Comparison of ENCODE assay signal across 18 cellular contexts in the genomic region with DNA sequence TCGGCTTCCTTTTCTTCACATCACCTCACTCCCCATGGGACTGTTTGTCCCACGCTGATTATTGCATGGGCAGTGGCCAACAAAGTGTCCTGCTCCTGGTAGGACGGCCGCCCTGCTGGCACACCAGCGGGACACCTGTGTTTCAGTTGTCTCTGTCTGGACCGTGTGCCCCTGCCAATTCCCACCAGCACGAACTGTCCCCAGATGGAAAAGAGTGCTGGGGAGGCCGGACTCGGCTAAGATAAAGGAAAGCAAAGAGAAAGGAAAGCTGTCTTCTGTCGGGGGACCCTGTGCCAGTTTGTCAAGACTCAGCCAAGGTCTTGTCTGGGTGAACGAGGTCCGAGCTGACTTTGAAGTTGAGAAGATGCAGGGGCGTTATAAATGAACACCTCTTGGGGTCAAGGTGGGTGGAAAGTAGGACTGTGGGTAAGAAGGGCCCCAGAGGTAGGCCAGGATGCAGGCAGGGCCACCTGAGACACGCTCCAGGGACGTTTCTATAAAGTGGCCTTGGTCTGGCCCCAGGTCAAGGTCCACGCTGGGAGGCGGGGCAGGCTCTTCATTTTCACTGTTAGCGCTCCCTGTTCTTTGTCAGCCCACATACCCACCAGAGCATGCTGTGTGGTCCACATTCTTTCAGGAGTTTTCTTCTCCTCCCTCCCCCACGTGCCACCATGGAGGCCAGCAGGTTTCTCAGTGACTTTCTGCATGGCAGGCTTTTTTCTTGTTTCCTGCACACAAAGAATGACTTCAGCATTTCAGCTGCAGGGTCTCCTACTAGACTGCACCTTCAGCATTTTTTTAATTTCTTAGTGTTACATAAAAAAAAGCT. TPM values are rescaled to one million over a fixed set of nuclear protein-coding genes. Genes with fewer than 3 reads are reported as not detected.
DNase-seq lines count a peak whose midpoint lies in the region; ATAC-seq, FAIRE-seq and TF ChIP-seq lines count a peak whose summit lies in the region.
"Had no signal": no experiment of that assay in that cellular context is flagged by ENCODE, and none has a peak within 500 bp of the region (broad histone marks: within the 10 kb centered on the region; RNA-seq: fewer than 3 reads in every experiment).

No MANE protein-coding gene starts in this region.

- H3K4me2 ChIP-seq in neural progenitor cell (no peak overlapping the region), osteoblast (ENCODE audit: insufficient read depth, low read length) (no peak overlapping the region)

- TF ChIP-seq CTCF in C4-2B (conservative IDR thresholded peaks at IDR 0.05) (no peak), WTC11 (IDR thresholded peaks at IDR 0.05) (no peak), neural progenitor cell (IDR thresholded peaks at IDR 0.05) (no peak), kidney (IDR thresholded peaks at IDR 0.05; ENCODE audit: borderline replicate concordance, extremely low read depth, insufficient read depth) (no peak), osteoblast (IDR thresholded peaks at IDR 0.05; ENCODE audit: extremely low read depth, low read depth, low read length) (no peak)

- H3F3A ChIP-seq in neural progenitor cell (ENCODE audit: low read depth), result no peaks in the 10 kb centered on the region

- H2AFZ ChIP-seq in neural progenitor cell (replicated peaks) (no peak overlapping the region), osteoblast (ENCODE audit: low read length) (no peak overlapping the region)

- H3K9ac ChIP-seq in neural progenitor cell (no peak overlapping the region), kidney (ENCODE audit: low read length in 2 of 2) (no peak overlapping the region)

- H3K9me3 ChIP-seq in right cardiac atrium (ENCODE audit: control insufficient read depth, low read length) (no peaks in the 10 kb centered on the region), neural progenitor cell (ENCODE audit: low read depth) (no peaks in the 10 kb centered on the region), kidney (ENCODE audit: control insufficient read depth in 1 of 2, low read length in 2 of 2) (no peaks in the 10 kb centered on the region), osteoblast (ENCODE audit: low read depth, low read length) (no peaks in the 10 kb centered on the region)
- H3K9me3 ChIP-seq: HAP-1 had no signal

- DNase-seq in WTC11 (ENCODE audit: low spot score), result no peak
- DNase-seq in right cardiac atrium, result peak in 2 of 3 donors; percentile 70 to 71
- DNase-seq in neural progenitor cell (ENCODE audit: low spot score), result peak; percentile 57
- no peak for DNase-seq in kidney
- no peak for DNase-seq in osteoblast (ENCODE audit: insufficient read length, low spot score, missing footprints)
- no peak for DNase-seq in NCI-H1417 (lab: John Stamatoyannopoulos, UW)
- DNase-seq: activated B cell treated with CpG ODN at 0.5 μM for 24 hours; activated naive CD4-positive, alpha-beta T cell; CD4-positive, CD25-positive, alpha-beta regulatory T cell; NCI-H2029; NCI-H526 treated with DMSO at 0.1 percent for 48 hours; stimulated activated CD4-positive, alpha-beta T cell treated with anti-CD3 and anti-CD28 coated beads, Interleukin-2, amount 100 ng/mL, for 24 hours had no signal

- H3K4me1 Mint-ChIP-seq in WTC11 (peaks cover 68% of the 10 kb centered on the region), neural progenitor cell (peaks cover 50% of the 10 kb centered on the region)
- H3K4me1 Mint-ChIP-seq: activated B cell treated with CpG ODN at 0.5 μM for 24 hours had no signal

- H3K4me3 Mint-ChIP-seq in WTC11, result no peak overlapping the region
- H3K4me3 Mint-ChIP-seq in neural progenitor cell, result peak overlapping the region; percentile 66
- H3K4me3 Mint-ChIP-seq: activated B cell treated with CpG ODN at 0.5 μM for 24 hours; T-helper 1 cell treated with Interleukin-12 subunit alpha and Interleukin-12 subunit beta and Interleukin-4 antibody, amounts not matched to agents 30 μg/mL and 1 μg/mL, for 36 hours had no signal

- H3K4me3 ChIP-seq in right cardiac atrium (ENCODE audit: low read length) (no peak overlapping the region), neural progenitor cell (no peak overlapping the region), kidney (ENCODE audit: low read length in 2 of 2) (no peak overlapping the region), osteoblast (ENCODE audit: insufficient read depth, low read length) (no peak overlapping the region)
- H3K4me3 ChIP-seq: HAP-1 had no signal

- H4K20me1 ChIP-seq in neural progenitor cell (ENCODE audit: low read depth), result no peaks in the 10 kb centered on the region
- no peaks in the 10 kb centered on the region for H4K20me1 ChIP-seq in osteoblast (ENCODE audit: insufficient read depth, low read length)

- WGBS in right cardiac atrium, result 65% methylated on average over 19 of the region's 19 CpGs

- H3K79me2 ChIP-seq in neural progenitor cell (ENCODE audit: low read depth) (no peaks in the 10 kb centered on the region), osteoblast (ENCODE audit: insufficient read depth, low read length) (no peaks in the 10 kb centered on the region)

- FAIRE-seq in kidney (lab: Jason Lieb, UNC), result no peak
- FAIRE-seq: A204.1, GM12891 had no signal

- no peaks in the 10 kb centered on the region for H3K36me3 ChIP-seq in neural progenitor cell
- no peaks in the 10 kb centered on the region for H3K36me3 ChIP-seq in kidney (ENCODE audit: control insufficient read depth in 1 of 2, insufficient read depth in 2 of 2, low read length in 2 of 2)
- no peaks in the 10 kb centered on the region for H3K36me3 ChIP-seq in osteoblast (ENCODE audit: insufficient read depth, low read length)
- H3K36me3 ChIP-seq: HAP-1 had no signal

- H3K9me3 Mint-ChIP-seq in WTC11 (no peaks in the 10 kb centered on the region), neural progenitor cell (no peaks in the 10 kb centered on the region)
- H3K9me3 Mint-ChIP-seq: activated B cell treated with CpG ODN at 0.5 μM for 24 hours; CD4-positive, CD25-positive, alpha-beta regulatory T cell; T-helper 1 cell treated with Interleukin-12 subunit alpha and Interleukin-12 subunit beta and Interleukin-4 antibody, amounts not matched to agents 30 μg/mL and 1 μg/mL, for 36 hours had no signal

- POLR2A ChIA-PET in WTC11 (lab: Charles Lee), result no interaction called here

- H3K27ac ChIP-seq in C4-2B (peak overlapping the region; percentile 14; the same call in 1 of the 2 replicates), right cardiac atrium (ENCODE audit: low read length) (peak overlapping the region; percentile 69), neural progenitor cell (no peak overlapping the region), kidney (ENCODE audit: low read depth in 2 of 2, low read length in 2 of 2) (no peak overlapping the region), osteoblast (ENCODE audit: low read depth, low read length) (no peak overlapping the region)

- intact Hi-C loops in right cardiac atrium (cut with DNase I), result no loop called here
- intact Hi-C loops in kidney (cut with DNase I), result no loop called here

- H3K4me1 ChIP-seq in right cardiac atrium (ENCODE audit: control insufficient read depth, insufficient read depth, low read length), result peaks cover 4% of the 10 kb centered on the region
- H3K4me1 ChIP-seq in neural progenitor cell, result peaks cover 39% of the 10 kb centered on the region
- peaks cover 0 to 1% of the 10 kb centered on the region in 2 donors for H3K4me1 ChIP-seq in kidney (ENCODE audit: control insufficient read depth in 1 of 2, insufficient read depth in 1 of 2, low read depth in 1 of 2, low read length in 2 of 2)
- H3K4me1 ChIP-seq in osteoblast (ENCODE audit: insufficient read depth, low read length), result peaks cover 19% of the 10 kb centered on the region
- H3K4me1 ChIP-seq: HAP-1 had no signal

- peak overlapping the region; percentile 83 for H3K27ac Mint-ChIP-seq in WTC11
- peak overlapping the region; percentile 94 for H3K27ac Mint-ChIP-seq in neural progenitor cell
- H3K27ac Mint-ChIP-seq: activated B cell treated with CpG ODN at 0.5 μM for 24 hours; CD4-positive, CD25-positive, alpha-beta regulatory T cell; T-helper 1 cell treated with Interleukin-12 subunit alpha and Interleukin-12 subunit beta and Interleukin-4 antibody, amounts not matched to agents 30 μg/mL and 1 μg/mL, for 36 hours had no signal

- H3K27me3 ChIP-seq in right cardiac atrium (ENCODE audit: control insufficient read depth, insufficient read depth), result no peaks in the 10 kb centered on the region
- no peaks in the 10 kb centered on the region for H3K27me3 ChIP-seq in neural progenitor cell
- H3K27me3 ChIP-seq in osteoblast (ENCODE audit: insufficient read depth, low read length), result no peaks in the 10 kb centered on the region

- ATAC-seq in WTC11 (peak; percentile 9), right cardiac atrium (peak; percentile 54 to 79), GM18870 (IDR thresholded peaks at IDR 0.05; ENCODE audit: unreplicated experiment) (no peak)

- H3K36me3 Mint-ChIP-seq in WTC11 (no peaks in the 10 kb centered on the region), neural progenitor cell (no peaks in the 10 kb centered on the region)
- H3K36me3 Mint-ChIP-seq: CD4-positive, CD25-positive, alpha-beta regulatory T cell had no signal

- H3K27me3 Mint-ChIP-seq in WTC11 (ENCODE audit: low read depth) (no peaks in the 10 kb centered on the region; the same call in none of the 2 replicates), neural progenitor cell (ENCODE audit: insufficient read depth, low read depth) (peaks cover 6% of the 10 kb centered on the region)

- CTCF ChIA-PET in WTC11 (lab: Charles Lee), result interaction anchor here (0.9 to 1.5 kb wide), 5 partner anchors 11 to 72 kb away, joined by 4 to 13 read pairs (median 4); a partner anchor contains a TSS

TF ChIP-seq in WTC11, 78 proteins besides CTCF, POLR2A, EP300 and RAD21:
- TF ChIP-seq ZNF232 (CRISPR knock-in tag; IDR thresholded peaks at IDR 0.05) (no peak), KAT7 (CRISPR knock-in tag; IDR thresholded peaks at IDR 0.05; ENCODE audit: borderline replicate concordance) (0 out of 2 replicates have a peak, but pooled peaks have one; percentile 17)
TF ChIP-seq in WTC11: peak in this region for 1.

RNA-seq across cellular contexts. Expression of a gene that starts 57.2 kb away (rescaled TPM):
- total RNA-seq in WTC11 (2021), result 2.1 to 3.6 TPM (median 3.3 TPM) in 3 replicates
- total RNA-seq in right cardiac atrium, result 10 to 100 TPM; 14.0 to 25.3 (median 23.9) TPM
- polyA plus RNA-seq in right cardiac atrium, result 18.4 TPM
- 2.8 and 4.5 TPM in 2 replicates for total RNA-seq in neural progenitor cell (ENCODE audit: low replicate concordance)
- total RNA-seq in kidney, result 13.2 TPM
- polyA plus RNA-seq in kidney (ENCODE audit: insufficient read depth, low read depth, low replicate concordance), result 24.8 TPM
- total RNA-seq in osteoblast, result 7.1 and 8.0 TPM in 2 replicates

Comparison
In these comparisons a context has a peak if more than half of its experiments do, and no peak if none do; other contexts are left out.
1. H3K27ac ChIP-seq: peak in C4-2B (single experiment) and right cardiac atrium (single experiment); none in neural progenitor cell (single experiment), kidney (0 of 2) and osteoblast (single experiment).
2. DNase-seq: peak in right cardiac atrium (2 of 3) and neural progenitor cell (single experiment); none in WTC11 (single experiment), kidney (single experiment), osteoblast (single experiment) and NCI-H1417 (0 of 3).